In genomic region chr9:111429175-111429574, GRCh38 we compare ENCODE assay signal across 31 cellular contexts. TPM values are rescaled to one million over a fixed set of nuclear protein-coding genes. Genes with fewer than 3 reads are reported as not detected.
A peak's percentile ranks its signal among the peaks of the same experiment; 100 is the strongest.
DNase-seq lines count a peak whose midpoint lies in the region; ATAC-seq, FAIRE-seq and TF ChIP-seq lines count a peak whose summit lies in the region.
"Had no signal": no experiment of that assay in that cellular context is flagged by ENCODE, and none has a peak within 500 bp of the region (broad histone marks: within the 10 kb centered on the region; RNA-seq: fewer than 3 reads in every experiment).

No MANE protein-coding gene starts in this region.

- H4K20me1 ChIP-seq in hepatocyte (ENCODE audit: insufficient read depth, poor library complexity, severe bottlenecking), result peaks cover 1% of the 10 kb centered on the region

- POLR2A ChIA-PET in WTC11 (lab: Charles Lee), result no interaction called here

- H3K4me3 ChIP-seq in endodermal cell (ENCODE audit: low read length) (no peak overlapping the region), pancreas (no peak overlapping the region), hepatocyte (no peak overlapping the region)
- H3K4me3 ChIP-seq: BLaER1 treated with 17β-estradiol and CSF1 and Interleukin-3, amounts not matched to agents 10 nM and 100 nM; GM12878; GM23338; lower lobe of right lung; mucosa of descending colon; suprapubic skin had no signal

- H3K27ac ChIP-seq in endodermal cell (ENCODE audit: low read depth, low read length) (no peak overlapping the region), pancreas (no peak overlapping the region), hepatocyte (no peak overlapping the region)
- H3K27ac ChIP-seq: BLaER1 treated with 17β-estradiol and CSF1 and Interleukin-3, amounts not matched to agents 10 nM and 100 nM; lower lobe of right lung; suprapubic skin had no signal

- H3K9me3 ChIP-seq in endodermal cell (ENCODE audit: control insufficient read depth, low read length) (no peaks in the 10 kb centered on the region), pancreas (no peaks in the 10 kb centered on the region), hepatocyte (ENCODE audit: low read depth) (no peaks in the 10 kb centered on the region)
- H3K9me3 ChIP-seq: BLaER1 treated with 17β-estradiol and CSF1 and Interleukin-3, amounts not matched to agents 10 nM and 100 nM; lower lobe of right lung; mucosa of descending colon; suprapubic skin had no signal

- H3K4me1 Mint-ChIP-seq in endodermal cell (no peaks in the 10 kb centered on the region), WTC11 (no peaks in the 10 kb centered on the region)
- H3K4me1 Mint-ChIP-seq: central memory CD8-positive, alpha-beta T cell; GM23338; stimulated activated memory B cell treated with anti-CD40 and anti-IgM and Interleukin-4, amounts not matched to agents 10 μg/mL and 1 μg/mL and 100 μg/mL, for 72 hours had no signal

- DNase-seq in EL (peak; percentile 6), NCI-H748 (lab: John Stamatoyannopoulos, UW; ENCODE audit: unreplicated experiment) (peak; percentile 75), endodermal cell (no peak), pancreas (no peak), hepatocyte (ENCODE audit: low spot score) (no peak), WTC11 (ENCODE audit: low spot score) (no peak)
- DNase-seq: activated CD4-positive, alpha-beta T cell treated with anti-CD3 and anti-CD28 coated beads for 1 hour; activated CD8-positive, alpha-beta T cell treated with anti-CD3 and anti-CD28 coated beads, Interleukin-2, amount 10 ng/mL, durations not matched to agents 7 days and 5 days; activated effector memory CD4-positive, alpha-beta T cell treated with Interleukin-2 at 50 U/mL for 16 hours; activated naive CD8-positive, alpha-beta T cell treated with anti-CD3 and anti-CD28 coated beads, Interleukin-2, amount 10 ng/mL, durations not matched to agents 7 days and 5 days; COR-L47; kidney; lower lobe of right lung; mucosa of descending colon; NCI-H1092 treated with DMSO at 0.1 percent for 48 hours; NCI-H2029 treated with DMSO at 0.1 percent for 48 hours; NCI-H226; right cardiac atrium; stimulated activated CD4-positive, alpha-beta T cell treated with anti-CD3 and anti-CD28 coated beads, Interleukin-12 subunit alpha, Interleukin-12 subunit beta, amount 100 ng/mL, for 4 hours; stimulated activated CD4-positive, alpha-beta T cell treated with anti-CD3 and anti-CD28 coated beads, Interleukin-4, amount 100 ng/mL, for 4 hours had no signal

- H3K4me3 Mint-ChIP-seq in endodermal cell, result no peak overlapping the region
- no peak overlapping the region for H3K4me3 Mint-ChIP-seq in WTC11
- H3K4me3 Mint-ChIP-seq: activated CD8-positive, alpha-beta T cell treated with anti-CD3 and anti-CD28 coated beads, Interleukin-2, amount 10 ng/mL, durations not matched to agents 7 days and 5 days; activated naive CD8-positive, alpha-beta T cell treated with anti-CD3 and anti-CD28 coated beads, Interleukin-2, amount 10 ng/mL, durations not matched to agents 7 days and 5 days; central memory CD8-positive, alpha-beta T cell; GM23338; IgD-negative memory B cell; natural killer cell treated with Interleukin-12 subunit alpha and Interleukin-12 subunit beta and Interleukin-15 and Interleukin-18, amount 100 ng/mL, for 72 hours; stimulated activated memory B cell treated with anti-CD40 and anti-IgM and Interleukin-4, amounts not matched to agents 10 μg/mL and 1 μg/mL and 100 μg/mL, for 72 hours had no signal

- H3K27me3 Mint-ChIP-seq in endodermal cell (ENCODE audit: insufficient read depth) (no peaks in the 10 kb centered on the region), WTC11 (ENCODE audit: low read depth) (no peaks in the 10 kb centered on the region)
- H3K27me3 Mint-ChIP-seq: activated naive CD8-positive, alpha-beta T cell treated with anti-CD3 and anti-CD28 coated beads, Interleukin-2, amount 10 ng/mL, durations not matched to agents 7 days and 5 days; central memory CD8-positive, alpha-beta T cell; IgD-negative memory B cell; natural killer cell treated with Interleukin-12 subunit alpha and Interleukin-12 subunit beta and Interleukin-15 and Interleukin-18, amount 100 ng/mL, for 72 hours; stimulated activated memory B cell treated with anti-CD40 and anti-IgM and Interleukin-4, amounts not matched to agents 10 μg/mL and 1 μg/mL and 100 μg/mL, for 72 hours had no signal

- no peak for FAIRE-seq in pancreas (lab: Jason Lieb, UNC)
- FAIRE-seq: GM12878, kidney, TTC549 had no signal

- ATAC-seq in pancreas, result peak in 3 of 4 donors; percentile 44 to 63 (median 60)
- no peak for ATAC-seq in GM18867 (IDR thresholded peaks at IDR 0.05; ENCODE audit: unreplicated experiment)
- no peak for ATAC-seq in WTC11
- ATAC-seq in HG03460 (IDR thresholded peaks at IDR 0.05; ENCODE audit: unreplicated experiment), result no peak
- ATAC-seq: activated CD8-positive, alpha-beta T cell treated with anti-CD3 and anti-CD28 coated beads, Interleukin-2, amount 10 ng/mL, durations not matched to agents 7 days and 5 days; GM12878; GM23338; mucosa of descending colon; natural killer cell treated with Interleukin-12 subunit alpha and Interleukin-12 subunit beta and Interleukin-15 and Interleukin-18, amount 100 ng/mL, for 72 hours; right cardiac atrium; stimulated activated memory B cell treated with anti-CD40 and anti-IgM and Interleukin-4, amounts not matched to agents 10 μg/mL and 1 μg/mL and 100 μg/mL, for 72 hours had no signal

- H3K36me3 ChIP-seq in endodermal cell (ENCODE audit: control insufficient read depth, insufficient read depth, low read length), result peaks cover 60% of the 10 kb centered on the region
- peaks cover 0 to 31% (median 0%) of the 10 kb centered on the region in 3 donors for H3K36me3 ChIP-seq in pancreas
- H3K36me3 ChIP-seq in hepatocyte (replicated peaks; ENCODE audit: insufficient read depth, low read depth), result no peaks in the 10 kb centered on the region

- no peaks in the 10 kb centered on the region for H3K9me3 Mint-ChIP-seq in endodermal cell
- H3K9me3 Mint-ChIP-seq in WTC11, result no peaks in the 10 kb centered on the region
- H3K9me3 Mint-ChIP-seq: activated naive CD8-positive, alpha-beta T cell treated with anti-CD3 and anti-CD28 coated beads, Interleukin-2, amount 10 ng/mL, durations not matched to agents 7 days and 5 days; central memory CD8-positive, alpha-beta T cell; GM23338; IgD-negative memory B cell; natural killer cell treated with Interleukin-12 subunit alpha and Interleukin-12 subunit beta and Interleukin-15 and Interleukin-18, amount 100 ng/mL, for 72 hours; stimulated activated memory B cell treated with anti-CD40 and anti-IgM and Interleukin-4, amounts not matched to agents 10 μg/mL and 1 μg/mL and 100 μg/mL, for 72 hours had no signal

- H3K27me3 ChIP-seq in endodermal cell (ENCODE audit: control insufficient read depth, insufficient read depth, low read length, poor library complexity, severe bottlenecking) (no peaks in the 10 kb centered on the region), pancreas (no peaks in the 10 kb centered on the region), hepatocyte (no peaks in the 10 kb centered on the region)
- H3K27me3 ChIP-seq: BLaER1 treated with 17β-estradiol and CSF1 and Interleukin-3, amounts not matched to agents 10 nM and 100 nM; suprapubic skin had no signal

- H3K36me3 Mint-ChIP-seq in endodermal cell (ENCODE audit: low read depth) (peaks cover 56% of the 10 kb centered on the region), WTC11 (peaks cover 72% of the 10 kb centered on the region)

- CTCF ChIA-PET in WTC11 (lab: Charles Lee), result no interaction called here

- TF ChIP-seq CTCF in endodermal cell (conservative IDR thresholded peaks at IDR 0.05) (no peak), pancreas (IDR thresholded peaks at IDR 0.05) (no peak), hepatocyte (IDR thresholded peaks at IDR 0.05; ENCODE audit: poor library complexity) (no peak), WTC11 (IDR thresholded peaks at IDR 0.05) (no peak)

- H3K79me2 ChIP-seq in hepatocyte, result no peaks in the 10 kb centered on the region

- H3K4me1 ChIP-seq in endodermal cell (ENCODE audit: control insufficient read depth, insufficient read depth, low read length) (no peaks in the 10 kb centered on the region), pancreas (no peaks in the 10 kb centered on the region), hepatocyte (ENCODE audit: insufficient read depth) (no peaks in the 10 kb centered on the region)
- H3K4me1 ChIP-seq: lower lobe of right lung, suprapubic skin had no signal

- intact Hi-C loops in pancreas (cut with DNase I), result no loop called here

- H3K4me2 ChIP-seq in hepatocyte, result no peak overlapping the region
- H3K4me2 ChIP-seq: BLaER1 treated with 17β-estradiol and CSF1 and Interleukin-3, amounts not matched to agents 10 nM and 100 nM; GM23338 had no signal

- H2AFZ ChIP-seq in hepatocyte, result no peak overlapping the region
- H2AFZ ChIP-seq: GM23338 had no signal

- peak overlapping the region; percentile 19 for H3K27ac Mint-ChIP-seq in endodermal cell
- H3K27ac Mint-ChIP-seq in WTC11, result no peak overlapping the region
- H3K27ac Mint-ChIP-seq: activated CD8-positive, alpha-beta T cell treated with anti-CD3 and anti-CD28 coated beads, Interleukin-2, amount 10 ng/mL, durations not matched to agents 7 days and 5 days; activated naive CD8-positive, alpha-beta T cell treated with anti-CD3 and anti-CD28 coated beads, Interleukin-2, amount 10 ng/mL, durations not matched to agents 7 days and 5 days; GM23338; IgD-negative memory B cell; natural killer cell treated with Interleukin-12 subunit alpha and Interleukin-12 subunit beta and Interleukin-15 and Interleukin-18, amount 100 ng/mL, for 72 hours; stimulated activated memory B cell treated with anti-CD40 and anti-IgM and Interleukin-4, amounts not matched to agents 10 μg/mL and 1 μg/mL and 100 μg/mL, for 72 hours had no signal

- no peaks in the 10 kb centered on the region for H3K9me2 ChIP-seq in hepatocyte (replicated peaks; ENCODE audit: insufficient read depth)

- no peak overlapping the region for H3K9ac ChIP-seq in endodermal cell (ENCODE audit: extremely low read depth, low read length, poor library complexity, severe bottlenecking)
- H3K9ac ChIP-seq: BLaER1 treated with 17β-estradiol and CSF1 and Interleukin-3, amounts not matched to agents 10 nM and 100 nM had no signal

RNA-seq across cellular contexts. Expression of gene ECPAS, which starts 55.0 kb away (rescaled TPM):
- total RNA-seq in endodermal cell, result 10 to 100 TPM; 54.7 to 65.5 TPM
- 37.9 TPM for polyA plus RNA-seq in endodermal cell (2013, experiment 1 of 2)
- polyA plus RNA-seq in endodermal cell (2013, experiment 2 of 2), result 35.1 TPM
- total RNA-seq in pancreas, result 10 to 100 TPM; 36.6 to 43.6 (median 40.3) TPM
- 10 to 100 TPM; 12.2 to 18.3 TPM for polyA plus RNA-seq in pancreas
- 57.3 and 65.6 TPM in 2 replicates for total RNA-seq in hepatocyte
- polyA plus RNA-seq in hepatocyte, result 29.1 and 32.1 TPM in 2 replicates
- 97.5 to 122 TPM (median 103 TPM) in 3 replicates for total RNA-seq in WTC11 (2021)

Comparison
In these comparisons a context has a peak if more than half of its experiments do, and no peak if none do; other contexts are left out.
1. DNase-seq: peak in EL (single experiment) and NCI-H748 (single experiment); none in endodermal cell (single experiment), pancreas (0 of 6), hepatocyte (single experiment) and WTC11 (single experiment).
2. ATAC-seq: peak in pancreas (3 of 4); none in GM18867 (single experiment), WTC11 (single experiment) and HG03460 (single experiment).